9 cellular contexts compared by ENCODE assay signal in genomic region chr2:234770081-234770506, GRCh38.
DNase-seq lines count a peak whose midpoint lies in the region; TF ChIP-seq lines count a peak whose summit lies in the region.
"Had no signal": no experiment of that assay in that cellular context is flagged by ENCODE, and none has a peak within 500 bp of the region (broad histone marks: within the 10 kb centered on the region; RNA-seq: fewer than 3 reads in every experiment).

No MANE protein-coding gene starts in this region.

- no TSS peak for BruUV-seq in Calu3 (replicated peaks; lab: Mats Ljungman, UMichigan)

- no peak overlapping the region for H3K4me3 ChIP-seq in astrocyte of the spinal cord (ENCODE audit: low read depth, low read length)
- H3K4me3 ChIP-seq: cardiac muscle cell had no signal

- DNase-seq in Ammon's horn (ENCODE audit: low spot score) (peak; percentile 28), NCI-H2081 treated with DMSO at 0.1 percent for 48 hours (lab: John Stamatoyannopoulos, UW) (peak; percentile 76), astrocyte of the spinal cord (ENCODE audit: low read depth, low spot score) (peak; percentile 70), RKO (ENCODE audit: low spot score) (no peak), Calu3 (no peak), CD14-positive monocyte (ENCODE audit: low spot score) (no peak), AG20443 (ENCODE audit: low spot score) (no peak)

- peak overlapping the region; percentile 81 to 90 (median 89) for H3K27ac Mint-ChIP-seq in nephron
- H3K27ac Mint-ChIP-seq in Calu3 (ENCODE audit: unreplicated experiment): no peak overlapping the region
- peak overlapping the region in 1 of 7 donors; percentile 61 for H3K27ac Mint-ChIP-seq in CD14-positive monocyte

- in situ Hi-C loops in astrocyte of the spinal cord (cut with HindIII; ENCODE audit: low sequenced_read_pairs): no loop called here

- no peaks in the 10 kb centered on the region for H3K36me3 Mint-ChIP-seq in nephron (ENCODE audit: low read depth)
- H3K36me3 Mint-ChIP-seq in Calu3 (ENCODE audit: insufficient read depth, unreplicated experiment): no peaks in the 10 kb centered on the region
- no peaks in the 10 kb centered on the region for H3K36me3 Mint-ChIP-seq in CD14-positive monocyte

- H3K4me3 Mint-ChIP-seq in nephron (no peak overlapping the region), Calu3 (ENCODE audit: low read depth, unreplicated experiment) (no peak overlapping the region), CD14-positive monocyte (no peak overlapping the region)

- peaks cover 5% of the 10 kb centered on the region for H3K9me3 Mint-ChIP-seq in nephron
- peaks cover 5% of the 10 kb centered on the region for H3K9me3 Mint-ChIP-seq in Calu3 (ENCODE audit: low read depth, unreplicated experiment)
- peaks cover 0 to 16% (median 13%) of the 10 kb centered on the region in 7 donors for H3K9me3 Mint-ChIP-seq in CD14-positive monocyte

- H3K4me1 Mint-ChIP-seq in nephron (peaks cover 53% of the 10 kb centered on the region), Calu3 (ENCODE audit: low read depth, unreplicated experiment) (peaks cover 15% of the 10 kb centered on the region), CD14-positive monocyte (no peaks in the 10 kb centered on the region)

- H3K27me3 Mint-ChIP-seq in nephron (ENCODE audit: low read depth) (peaks cover 11% of the 10 kb centered on the region), Calu3 (ENCODE audit: unreplicated experiment) (peaks cover 87% of the 10 kb centered on the region), CD14-positive monocyte (ENCODE audit: low read depth in 3 of 3) (peaks cover 0 to 2% (median 2%) of the 10 kb centered on the region in 3 donors)

- intact Hi-C loops in Calu3 (cut with micrococcal nuclease; ENCODE audit: unreplicated experiment): no loop called here
- intact Hi-C loops in CD14-positive monocyte (cut with micrococcal nuclease): no loop called here

- CTCF ChIA-PET in Calu3 (lab: Charles Lee): no interaction called here

- TF ChIP-seq CTCF in astrocyte of the spinal cord (IDR thresholded peaks at IDR 0.05; ENCODE audit: low read depth, low read length) (no peak), nephron (IDR thresholded peaks at IDR 0.05; ENCODE audit: unreplicated experiment in 3 of 3) (no peak), Calu3 (IDR thresholded peaks at IDR 0.05; ENCODE audit: unreplicated experiment) (no peak), CD14-positive monocyte (IDR thresholded peaks at IDR 0.05) (no peak)

Comparison
In these comparisons a context has a peak if more than half of its experiments do, and no peak if none do; other contexts are left out.
1. DNase-seq: peak in Ammon's horn (single experiment), NCI-H2081 treated with DMSO at 0.1 percent for 48 hours (single experiment) and astrocyte of the spinal cord (single experiment); none in RKO (single experiment), Calu3 (single experiment), CD14-positive monocyte (single experiment) and AG20443 (single experiment).